Comparison of ENCODE assay signal across 8 cellular contexts in genomic region chr6:125791820-125792165, GRCh38. TPM values are rescaled to one million over a fixed set of nuclear protein-coding genes. Genes with fewer than 3 reads are reported as not detected.
DNase-seq lines count a peak whose midpoint lies in the region; ATAC-seq and TF ChIP-seq lines count a peak whose summit lies in the region.

No MANE protein-coding gene starts in this region.

- H3K4me1 Mint-ChIP-seq in T-helper 1 cell treated with Interleukin-12 subunit alpha and Interleukin-12 subunit beta and Interleukin-4 antibody, amounts not matched to agents 30 μg/mL and 1 μg/mL, for 36 hours (ENCODE audit: low read depth) = peaks cover 44% of the 10 kb centered on the region
- H3K4me1 Mint-ChIP-seq in activated CD8-positive, alpha-beta T cell treated with anti-CD3 and anti-CD28 coated beads, Interleukin-2, amount 10 ng/mL, durations not matched to agents 7 days and 5 days (ENCODE audit: low read depth) = peaks cover 45% of the 10 kb centered on the region

- no peak overlapping the region for H3K9ac ChIP-seq in iPS-15b (ENCODE audit: low read depth, low read length)

- H3K36me3 ChIP-seq in iPS-15b (ENCODE audit: control insufficient read depth, insufficient read depth, low read length) = no peaks in the 10 kb centered on the region
- H3K36me3 ChIP-seq in stomach = peaks cover 0 to 1% (median 0%) of the 10 kb centered on the region in 4 donors

- CTCF ChIA-PET in activated CD8-positive, alpha-beta T cell treated with anti-CD3 and anti-CD28 coated beads, Interleukin-2, amount 10 ng/mL, durations not matched to agents 7 days and 5 days (lab: Charles Lee) = interaction anchor here (0.7 to 9.1 kb wide), 32 partner anchors 10 to 482 kb away, joined by 3 to 225 read pairs (median 8); partner anchors contain the start of genes HINT3 and TRMT11

- TF ChIP-seq POLR2A in stomach (IDR thresholded peaks at IDR 0.05) = no peak

- H3K27me3 ChIP-seq in iPS-15b (ENCODE audit: control insufficient read depth, insufficient read depth, low read length) = peaks cover 9% of the 10 kb centered on the region
- no peaks in the 10 kb centered on the region for H3K27me3 ChIP-seq in stomach

- POLR2A ChIA-PET in activated CD8-positive, alpha-beta T cell treated with anti-CD3 and anti-CD28 coated beads, Interleukin-2, amount 10 ng/mL, durations not matched to agents 7 days and 5 days (lab: Charles Lee) = interaction anchor here (0.7 to 4.3 kb wide), 9 partner anchors 11 to 194 kb away, joined by 3 to 186 read pairs (median 11); partner anchors contain the start of genes HINT3 and TRMT11

- H3K27ac ChIP-seq in stomach = peak overlapping the region; percentile 92 to 98 (median 96)

- no peaks in the 10 kb centered on the region for H3K9me3 Mint-ChIP-seq in T-helper 1 cell treated with Interleukin-12 subunit alpha and Interleukin-12 subunit beta and Interleukin-4 antibody, amounts not matched to agents 30 μg/mL and 1 μg/mL, for 36 hours
- H3K9me3 Mint-ChIP-seq in activated CD8-positive, alpha-beta T cell treated with anti-CD3 and anti-CD28 coated beads, Interleukin-2, amount 10 ng/mL, durations not matched to agents 7 days and 5 days (ENCODE audit: insufficient read depth) = no peaks in the 10 kb centered on the region

- H3K27ac Mint-ChIP-seq in T-helper 1 cell treated with Interleukin-12 subunit alpha and Interleukin-12 subunit beta and Interleukin-4 antibody, amounts not matched to agents 30 μg/mL and 1 μg/mL, for 36 hours = peak overlapping the region; percentile 73
- H3K27ac Mint-ChIP-seq in activated CD8-positive, alpha-beta T cell treated with anti-CD3 and anti-CD28 coated beads, Interleukin-2, amount 10 ng/mL, durations not matched to agents 7 days and 5 days = peak overlapping the region; percentile 82

- H3K4me3 ChIP-seq in iPS-15b (ENCODE audit: low read depth, low read length) = peak overlapping the region; percentile 82
- peak overlapping the region; percentile 81 to 97 (median 88) for H3K4me3 ChIP-seq in stomach

- peak in 2 of 7 experiments; percentile 0 to 1 for TF ChIP-seq CTCF in stomach (IDR thresholded peaks at IDR 0.05)

- DNase-seq in T-helper 1 cell (no peak), stomach (no peak), COLO668 (lab: John Stamatoyannopoulos, UW; ENCODE audit: unreplicated experiment) (no peak), activated gamma-delta T cell (lab: John Stamatoyannopoulos, UW) (no peak)
- DNase-seq in activated CD8-positive, alpha-beta T cell treated with anti-CD3 and anti-CD28 coated beads, Interleukin-2, amount 10 ng/mL, durations not matched to agents 7 days and 5 days = no peak

- no peak for ATAC-seq in activated CD8-positive, alpha-beta T cell treated with anti-CD3 and anti-CD28 coated beads, Interleukin-2, amount 10 ng/mL, durations not matched to agents 7 days and 5 days
- ATAC-seq in GM21367 (IDR thresholded peaks at IDR 0.05; ENCODE audit: unreplicated experiment) = no peak

- intact Hi-C loops in stomach (cut with DNase I; ENCODE audit: low total_unique reads) = no loop called here

- TF ChIP-seq EP300 in stomach (IDR thresholded peaks at IDR 0.05) = no peak

- peaks cover 12% of the 10 kb centered on the region for H3K36me3 Mint-ChIP-seq in T-helper 1 cell treated with Interleukin-12 subunit alpha and Interleukin-12 subunit beta and Interleukin-4 antibody, amounts not matched to agents 30 μg/mL and 1 μg/mL, for 36 hours (ENCODE audit: low read depth)
- peaks cover 9% of the 10 kb centered on the region for H3K36me3 Mint-ChIP-seq in activated CD8-positive, alpha-beta T cell treated with anti-CD3 and anti-CD28 coated beads, Interleukin-2, amount 10 ng/mL, durations not matched to agents 7 days and 5 days (ENCODE audit: low read depth)

- H3K27me3 Mint-ChIP-seq in T-helper 1 cell treated with Interleukin-12 subunit alpha and Interleukin-12 subunit beta and Interleukin-4 antibody, amounts not matched to agents 30 μg/mL and 1 μg/mL, for 36 hours (ENCODE audit: low read depth) = no peaks in the 10 kb centered on the region
- H3K27me3 Mint-ChIP-seq in activated CD8-positive, alpha-beta T cell treated with anti-CD3 and anti-CD28 coated beads, Interleukin-2, amount 10 ng/mL, durations not matched to agents 7 days and 5 days (ENCODE audit: low read depth) = no peaks in the 10 kb centered on the region

- H3K4me1 ChIP-seq in iPS-15b (ENCODE audit: control insufficient read depth, insufficient read depth, low read length) = peaks cover 12% of the 10 kb centered on the region
- peaks cover 17 to 71% (median 36%) of the 10 kb centered on the region in 4 donors for H3K4me1 ChIP-seq in stomach

- peak overlapping the region; percentile 88 for H3K4me3 Mint-ChIP-seq in T-helper 1 cell treated with Interleukin-12 subunit alpha and Interleukin-12 subunit beta and Interleukin-4 antibody, amounts not matched to agents 30 μg/mL and 1 μg/mL, for 36 hours
- H3K4me3 Mint-ChIP-seq in activated CD8-positive, alpha-beta T cell treated with anti-CD3 and anti-CD28 coated beads, Interleukin-2, amount 10 ng/mL, durations not matched to agents 7 days and 5 days = peak overlapping the region; percentile 83

- H3K9me3 ChIP-seq in iPS-15b (ENCODE audit: control insufficient read depth, insufficient read depth, low read length) = no peaks in the 10 kb centered on the region
- no peaks in the 10 kb centered on the region for H3K9me3 ChIP-seq in stomach

RNA-seq across cellular contexts. Expression of gene NCOA7, which starts 1.0 kb away (rescaled TPM):
- total RNA-seq in activated CD8-positive, alpha-beta T cell treated with anti-CD3 and anti-CD28 coated beads, Interleukin-2, amount 10 ng/mL, durations not matched to agents 7 days and 5 days = 10 to 100 TPM; 27.8 to 31.7 TPM
- total RNA-seq in stomach = 100 to 1,000 TPM in 1 of 5 donors, 10 to 100 TPM in 3, 1 to 10 TPM in 1; 1.2 to 131 (median 27.5) TPM
- 10 to 100 TPM; 13.7 to 26.0 (median 17.6) TPM for polyA plus RNA-seq in stomach

RNA-seq across cellular contexts. Expression of gene HEY2, which starts 42.4 kb away (rescaled TPM):
- not detected for total RNA-seq in activated CD8-positive, alpha-beta T cell treated with anti-CD3 and anti-CD28 coated beads, Interleukin-2, amount 10 ng/mL, durations not matched to agents 7 days and 5 days
- total RNA-seq in stomach = 1 to 10 TPM in 3 of 5 donors, not detected in 2; 1.0 to 1.7 (median 1.3) TPM
- polyA plus RNA-seq in stomach = 1 to 10 TPM in 2 of 3 donors, under 1 TPM in 1; 0.83 to 3.8 (median 1.1) TPM
